ENCODE assay signal across 8 cellular contexts in genomic region chr20:45347936-45348809, GRCh38. TPM values are rescaled to one million over a fixed set of nuclear protein-coding genes. Genes with fewer than 3 reads are reported as not detected.
DNase-seq lines count a peak whose midpoint lies in the region; ATAC-seq and TF ChIP-seq lines count a peak whose summit lies in the region.

SDC4 (minus strand) TSS chr20:45348424; CDS start chr20:45348384, 40 bp downstream.

- H3K4me1 ChIP-seq in PC-9 (replicated peaks; ENCODE audit: insufficient read depth) (peaks cover 44% of the 10 kb centered on the region), stomach smooth muscle (ENCODE audit: control insufficient read depth, insufficient read depth, low read length) (peaks cover 44% of the 10 kb centered on the region)

- peak within 1 kb of the TSS; percentile 95 to 96 for H3K9ac ChIP-seq in stomach smooth muscle (ENCODE audit: low read length in 2 of 2)

- H2AFZ ChIP-seq in PC-9: peak within 1 kb of the TSS; percentile 60; the same call in 1 of the 2 replicates

- peak within 1 kb of the TSS; percentile 80 to 97 (median 95) for H3K27ac Mint-ChIP-seq in nephron

- no peaks in the 10 kb centered on the region for H3K9me2 ChIP-seq in PC-9 (ENCODE audit: insufficient read depth)

- ATAC-seq in HG03039 (IDR thresholded peaks at IDR 0.05; ENCODE audit: unreplicated experiment): no peak

- POLR2A ChIA-PET in PC-9 (lab: Charles Lee; ENCODE audit: unreplicated experiment): interaction anchor here (0.6 to 2.4 kb wide), 12 partner anchors 7 to 1407 kb away, joined by 3 to 13 read pairs (median 4); partner anchors contain the start of gene SYS1

- peaks cover 39% of the 10 kb centered on the region for H3K4me1 Mint-ChIP-seq in nephron

- H3K4me2 ChIP-seq in PC-9: peak within 1 kb of the TSS; percentile 93

- CTCF ChIA-PET in PC-9 (lab: Charles Lee): interaction anchor here (0.6 to 1.4 kb wide), 3 partner anchors 13 to 26 kb away, joined by 3 to 6 read pairs (median 3); no protein-coding TSS in a partner anchor

- TF ChIP-seq CTCF in PC-9 (conservative IDR thresholded peaks at IDR 0.05) (0 out of 2 replicates have a peak, but pooled peaks have one; percentile 21), fibroblast of mammary gland (conservative IDR thresholded peaks at IDR 0.05; ENCODE audit: control insufficient read depth, insufficient read depth, low read depth, low read length) (no peak), nephron (IDR thresholded peaks at IDR 0.05; ENCODE audit: unreplicated experiment in 3 of 3) (no peak)

- peaks cover 59% of the 10 kb centered on the region for H3F3A ChIP-seq in PC-9 (ENCODE audit: insufficient read depth, low read depth)

- H3K9me3 ChIP-seq in PC-9 (ENCODE audit: insufficient read depth, low read depth): no peaks in the 10 kb centered on the region
- no peaks in the 10 kb centered on the region for H3K9me3 ChIP-seq in stomach smooth muscle (ENCODE audit: control insufficient read depth in 2 of 2, low read length in 2 of 2)

- H3K36me3 ChIP-seq in PC-9 (ENCODE audit: low read depth) (no peaks in the 10 kb centered on the region), stomach smooth muscle (ENCODE audit: control insufficient read depth in 2 of 2, insufficient read depth in 2 of 2, low read length in 2 of 2) (no peaks in the 10 kb centered on the region)

- no peaks in the 10 kb centered on the region for H3K9me3 Mint-ChIP-seq in nephron

- H3K27ac ChIP-seq in PC-9: peak within 1 kb of the TSS; percentile 92
- H3K27ac ChIP-seq in stomach smooth muscle (ENCODE audit: low read length): peak within 1 kb of the TSS; percentile 85

- peaks cover 6% of the 10 kb centered on the region; the same call in 1 of the 2 replicates for H4K20me1 ChIP-seq in PC-9 (ENCODE audit: insufficient read depth)

- peaks cover 13% of the 10 kb centered on the region for H3K27me3 Mint-ChIP-seq in nephron (ENCODE audit: low read depth)

- intact Hi-C loops in PC-9 (cut with micrococcal nuclease; ENCODE audit: unreplicated experiment): loop anchor here (1.0 kb wide), 1 partner anchor 25 kb away; no protein-coding TSS in a partner anchor

- no TSS peak for BruUV-seq in PC-9 (replicated peaks; lab: Mats Ljungman, UMichigan)

- H3K4me3 Mint-ChIP-seq in nephron: peak within 1 kb of the TSS; percentile 91 to 95 (median 91)

- peak; percentile 39 for DNase-seq in NK-92 treated with Interleukin-12 subunit alpha and Interleukin-12 subunit beta, amount 100 ng/mL, for 24 hours (lab: John Stamatoyannopoulos, UW)
- DNase-seq in NK-92 (lab: John Stamatoyannopoulos, UW; ENCODE audit: unreplicated experiment) (no peak), PC-9 (peak; percentile 63 to 80), fibroblast of mammary gland (ENCODE audit: low read depth) (peak; percentile 45)
- peak; percentile 65 for DNase-seq in activated T-helper 9 cell treated with anti-CD3 and anti-CD28 coated beads, Interleukin-2, amount 50 U/mL, for 16 hours (ENCODE audit: low read depth)

- no peaks in the 10 kb centered on the region for H3K27me3 ChIP-seq in PC-9 (ENCODE audit: insufficient read depth, low read depth)
- no peaks in the 10 kb centered on the region for H3K27me3 ChIP-seq in stomach smooth muscle (ENCODE audit: control insufficient read depth in 1 of 2, insufficient read depth in 2 of 2, low read length in 2 of 2)

- H3K4me3 ChIP-seq in PC-9 (peak within 1 kb of the TSS; percentile 76), fibroblast of mammary gland (ENCODE audit: control insufficient read depth, low read depth, low read length) (peak within 1 kb of the TSS; percentile 82), stomach smooth muscle (ENCODE audit: low read length in 2 of 2) (peak within 1 kb of the TSS; percentile 77 to 91)

- peaks cover 43% of the 10 kb centered on the region for H3K79me2 ChIP-seq in PC-9 (ENCODE audit: low read depth)

- H3K36me3 Mint-ChIP-seq in nephron (ENCODE audit: low read depth): no peaks in the 10 kb centered on the region

RNA-seq across cellular contexts. Expression of gene SDC4, which starts in this region (rescaled TPM):
- total RNA-seq in PC-9 (2021): 114 and 117 TPM in 2 replicates
